In genomic region chr10:133173860-133174523, GRCh38 we compare ENCODE assay signal across 20 cellular contexts. TPM values are rescaled to one million over a fixed set of nuclear protein-coding genes. Genes with fewer than 3 reads are reported as not detected.
"Had no signal": no experiment of that assay in that cellular context is flagged by ENCODE, and none has a peak within 500 bp of the region (broad histone marks: within the 10 kb centered on the region; RNA-seq: fewer than 3 reads in every experiment).

No MANE protein-coding gene starts in this region.

- H3K27ac ChIP-seq: body of pancreas, esophagus squamous epithelium, ovary had no signal

- H3K4me3 Mint-ChIP-seq: activated naive CD8-positive, alpha-beta T cell treated with anti-CD3 and anti-CD28 coated beads, Interleukin-2, amount 10 ng/mL, durations not matched to agents 7 days and 5 days; effector memory CD8-positive, alpha-beta T cell; neural crest cell; stimulated activated naive B cell treated with anti-CD40 and anti-IgM and Interleukin-4, amounts not matched to agents 10 μg/mL and 1 μg/mL and 100 μg/mL, for 72 hours; T-helper 1 cell treated with Interleukin-12 subunit alpha and Interleukin-12 subunit beta and Interleukin-4 antibody, amounts not matched to agents 30 μg/mL and 1 μg/mL, for 36 hours had no signal

- H3K36me3 Mint-ChIP-seq: activated naive CD8-positive, alpha-beta T cell treated with anti-CD3 and anti-CD28 coated beads, Interleukin-2, amount 10 ng/mL, durations not matched to agents 7 days and 5 days; stimulated activated naive B cell treated with anti-CD40 and anti-IgM and Interleukin-4, amounts not matched to agents 10 μg/mL and 1 μg/mL and 100 μg/mL, for 72 hours had no signal

- H3K36me3 ChIP-seq: esophagus squamous epithelium, ovary had no signal

- DNase-seq: activated CD4-positive, alpha-beta T cell treated with anti-CD3 and anti-CD28 coated beads, Interleukin-2, amount 50 U/mL, for 1 hour; activated naive CD4-positive, alpha-beta T cell treated with Interleukin-2 at 50 U/mL for 16 hours; activated naive CD8-positive, alpha-beta T cell treated with anti-CD3 and anti-CD28 coated beads, Interleukin-2, amount 10 ng/mL, durations not matched to agents 7 days and 5 days; amygdala; body of pancreas; caudate nucleus; effector memory CD8-positive, alpha-beta T cell; esophagus squamous epithelium; left cardiac atrium; midbrain; stimulated activated naive B cell treated with anti-CD40 and anti-IgM and Interleukin-4, amounts not matched to agents 10 μg/mL and 1 μg/mL and 100 μg/mL, for 72 hours had no signal

- H3K4me3 ChIP-seq: body of pancreas, esophagus squamous epithelium, lung, ovary had no signal

- H3K27ac Mint-ChIP-seq: activated naive CD8-positive, alpha-beta T cell treated with anti-CD3 and anti-CD28 coated beads, Interleukin-2, amount 10 ng/mL, durations not matched to agents 7 days and 5 days; effector memory CD8-positive, alpha-beta T cell; stimulated activated naive B cell treated with anti-CD40 and anti-IgM and Interleukin-4, amounts not matched to agents 10 μg/mL and 1 μg/mL and 100 μg/mL, for 72 hours; T-helper 1 cell treated with Interleukin-12 subunit alpha and Interleukin-12 subunit beta and Interleukin-4 antibody, amounts not matched to agents 30 μg/mL and 1 μg/mL, for 36 hours had no signal

- H3K9me3 ChIP-seq: body of pancreas, esophagus squamous epithelium, ovary had no signal

- H3K4me1 ChIP-seq: body of pancreas, esophagus squamous epithelium had no signal

- H3K27me3 ChIP-seq: body of pancreas, ovary had no signal

- H3K4me1 Mint-ChIP-seq: neural crest cell had no signal

- ATAC-seq: activated CD4-positive, CD25-positive, alpha-beta regulatory T cell treated with anti-CD3 and anti-CD28 coated beads, Interleukin-2, amount 50 U/mL, for 24 hours; body of pancreas; effector memory CD8-positive, alpha-beta T cell; left cardiac atrium; SK-N-SH treated with all-trans-retinoic acid at 6 μM for 48 hours; stimulated activated naive B cell treated with anti-CD40 and anti-IgM and Interleukin-4, amounts not matched to agents 10 μg/mL and 1 μg/mL and 100 μg/mL, for 72 hours had no signal

RNA-seq across cellular contexts. Expression of gene KNDC1, which starts 14.0 kb away (rescaled TPM):
- total RNA-seq: myocyte had no signal

RNA-seq across cellular contexts. Expression of gene UTF1, which starts 56.0 kb away (rescaled TPM):
- total RNA-seq: activated naive CD8-positive, alpha-beta T cell treated with anti-CD3 and anti-CD28 coated beads, Interleukin-2, amount 10 ng/mL, durations not matched to agents 7 days and 5 days; body of pancreas; dermis microvascular lymphatic vessel endothelial cell; esophagus squamous epithelium; left cardiac atrium; myocyte; neural crest cell; ureter had no signal
